ENCODE assay signal across 18 cellular contexts in the genomic region with DNA sequence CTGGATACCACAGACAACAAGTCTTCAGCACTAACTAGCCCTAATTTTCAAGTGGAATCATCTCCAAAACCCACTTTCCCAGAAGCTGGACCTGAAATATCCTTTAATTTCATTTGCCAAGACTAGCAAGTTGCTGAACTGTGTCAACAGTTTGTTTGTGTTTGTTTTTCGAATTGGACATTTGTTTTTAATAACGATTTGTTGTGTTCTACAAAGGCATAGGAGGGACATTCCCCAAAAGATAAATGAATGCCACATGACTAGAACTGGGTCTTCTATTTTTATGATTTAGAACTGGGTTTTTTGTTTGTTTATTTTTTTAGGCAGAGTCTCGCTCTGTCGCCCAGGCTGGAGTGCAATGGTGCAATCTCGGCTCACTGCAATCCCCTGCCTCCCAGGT.
"Had no signal": no experiment of that assay in that cellular context is flagged by ENCODE, and none has a peak within 500 bp of the region (broad histone marks: within the 10 kb centered on the region; RNA-seq: fewer than 3 reads in every experiment).

No MANE protein-coding gene starts in this region.

- H3K27ac ChIP-seq: brain microvascular endothelial cell, Peyer's patch had no signal

- H3K9me3 ChIP-seq: Peyer's patch had no signal

- H3K4me3 ChIP-seq: Peyer's patch had no signal

- H3K36me3 ChIP-seq: Peyer's patch had no signal

- H3K27me3 ChIP-seq: brain microvascular endothelial cell, Peyer's patch had no signal

- DNase-seq: activated CD4-positive, alpha-beta T cell treated with anti-CD3 and anti-CD28 coated beads for 4 hours; activated CD8-positive, alpha-beta memory T cell treated with anti-CD3 and anti-CD28 coated beads, Interleukin-2, amount 50 U/mL, for 4 hours; activated CD8-positive, alpha-beta T cell treated with anti-CD3 and anti-CD28 coated beads for 36 hours; activated gamma-delta T cell treated with Interleukin-2 at 50 U/mL for 16 hours; activated naive CD4-positive, alpha-beta T cell treated with anti-CD3 and anti-CD28 coated beads, Interleukin-2, amount 10 ng/mL, durations not matched to agents 7 days and 5 days; activated naive CD8-positive, alpha-beta T cell treated with anti-CD3 and anti-CD28 coated beads for 36 hours; activated T-cell treated with anti-CD3 and anti-CD28 coated beads, Interleukin-2, amount 50 U/mL, for 72 hours; brain microvascular endothelial cell; Kasumi-1; KBM-7; NCI-H1048; NCI-H1417 treated with DMSO at 0.1 percent for 48 hours; NCI-H1694 treated with DMSO at 0.1 percent for 48 hours; NCI-H2029 treated with DMSO at 0.1 percent for 48 hours; NCI-H510A treated with DMSO at 0.1 percent for 48 hours; Peyer's patch; SIG-M5; T-cell had no signal
